Comparison of ENCODE assay signal across 1 cellular context in genomic region chr6:36320475-36320874, GRCh38.
TF ChIP-seq lines count a peak whose summit lies in the region.

No MANE protein-coding gene starts in this region.

TF ChIP-seq in GM12878, 131 proteins besides CTCF, POLR2A, EP300 and RAD21:
- TF ChIP-seq NR2F1 (conservative IDR thresholded peaks at IDR 0.05) (peak; percentile 39; the same call in 1 of the 2 replicates), SMARCA5 (IDR thresholded peaks at IDR 0.05) (no peak)
